13 cellular contexts compared by ENCODE assay signal in the genomic region with DNA sequence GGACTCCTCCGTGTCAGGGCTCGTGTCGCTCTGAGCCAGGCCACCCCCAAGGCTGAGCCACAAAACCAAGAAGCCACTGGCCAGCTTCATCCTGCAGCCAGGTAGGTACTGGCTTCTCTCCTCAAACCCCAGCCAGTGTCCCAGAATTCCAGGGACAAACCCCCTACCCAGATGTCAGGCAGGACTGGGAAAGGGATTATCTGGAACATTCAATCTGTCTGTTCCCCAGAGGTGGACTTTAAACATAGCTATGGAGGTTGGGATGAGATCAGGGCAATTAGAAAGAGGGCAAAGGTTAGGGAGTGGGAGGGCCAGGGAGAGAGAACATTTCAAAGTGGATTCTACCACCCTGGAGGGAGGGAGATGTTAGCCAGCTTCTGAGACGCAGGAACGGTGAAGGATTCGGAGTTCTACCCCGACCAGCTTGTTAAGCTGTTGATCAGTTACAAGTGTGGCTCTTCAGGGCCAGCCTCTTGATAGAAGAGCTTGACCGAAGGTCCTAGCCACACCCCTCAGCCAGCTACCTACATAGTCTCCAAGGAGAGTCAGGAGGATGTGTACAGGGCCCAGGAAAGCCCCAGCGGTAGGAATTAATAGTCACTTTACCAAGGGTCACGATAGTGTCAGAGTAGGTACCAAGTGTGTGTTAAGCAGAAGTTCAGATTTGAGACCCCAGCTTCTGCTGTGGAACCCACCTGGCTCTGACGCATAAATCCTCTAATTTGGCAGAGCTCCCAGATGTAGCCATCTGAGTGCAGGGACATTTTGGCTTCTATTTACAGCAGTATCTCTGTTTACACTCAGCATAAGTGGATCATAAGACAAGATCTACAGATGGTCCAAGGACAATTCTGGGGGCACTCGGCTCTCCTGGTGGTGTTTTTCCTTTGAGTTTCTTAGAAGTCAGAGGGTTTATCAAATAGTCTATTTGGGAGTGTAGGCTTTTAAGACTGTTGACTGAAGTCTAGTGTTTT. TPM values are rescaled to one million over a fixed set of nuclear protein-coding genes. Genes with fewer than 3 reads are reported as not detected.
DNase-seq lines count a peak whose midpoint lies in the region; ATAC-seq and TF ChIP-seq lines count a peak whose summit lies in the region.
"Had no signal": no experiment of that assay in that cellular context is flagged by ENCODE, and none has a peak within 500 bp of the region (broad histone marks: within the 10 kb centered on the region; RNA-seq: fewer than 3 reads in every experiment).

A gene with protein sequence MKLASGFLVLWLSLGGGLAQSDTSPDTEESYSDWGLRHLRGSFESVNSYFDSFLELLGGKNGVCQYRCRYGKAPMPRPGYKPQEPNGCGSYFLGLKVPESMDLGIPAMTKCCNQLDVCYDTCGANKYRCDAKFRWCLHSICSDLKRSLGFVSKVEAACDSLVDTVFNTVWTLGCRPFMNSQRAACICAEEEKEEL (minus strand): TSS at position 211 of the 974 bp plus-strand sequence. CDS start 121 bp downstream, at position 90.

- CTCF ChIA-PET in GM10248 (lab: Yijun Ruan, JAX), result interaction anchor here (0.7 to 1.4 kb wide), 7 partner anchors 12 to 590 kb away, joined by 3 to 6 read pairs (median 3); no protein-coding TSS in a partner anchor

- POLR2A ChIA-PET in GM10248 (lab: Yijun Ruan, JAX), result interaction anchor here (0.6 kb wide), 1 partner anchor 888 kb away, joined by 3 read pairs; no protein-coding TSS in a partner anchor

- DNase-seq in ELF-1 (ENCODE audit: low read depth, low spot score), result peak; percentile 44
- DNase-seq in NCI-H345 treated with DMSO at 0.1 percent for 48 hours (lab: John Stamatoyannopoulos, UW; ENCODE audit: unreplicated experiment), result peak; percentile 56
- DNase-seq in fibroblast of villous mesenchyme (ENCODE audit: low read depth), result peak; percentile 2
- DNase-seq in GM10248 (ENCODE audit: extremely low spot score), result no peak
- no peak for DNase-seq in HPDE6-E6E7 (ENCODE audit: extremely low spot score)
- DNase-seq: CD4-positive, alpha-beta T cell; effector CD8-positive, alpha-beta T cell; NCI-H2107 had no signal

- H2AFZ ChIP-seq in neuron (ENCODE audit: low read depth, low read length), result peak within 1 kb of the TSS; percentile 35

- ATAC-seq in HG03520 (IDR thresholded peaks at IDR 0.05; ENCODE audit: unreplicated experiment) (no peak), HG03521 (IDR thresholded peaks at IDR 0.05; ENCODE audit: unreplicated experiment) (no peak)

- H3K4me1 ChIP-seq in neuron (ENCODE audit: insufficient read depth, low read length), result peaks cover 14% of the 10 kb centered on the region
- H3K4me1 ChIP-seq: tibial nerve had no signal

- H3K27me3 ChIP-seq in neuron (ENCODE audit: insufficient read depth, low read length), result no peaks in the 10 kb centered on the region
- H3K27me3 ChIP-seq: tibial nerve had no signal

- no peaks in the 10 kb centered on the region for H3K36me3 ChIP-seq in neuron (ENCODE audit: insufficient read depth, low read length)
- H3K36me3 ChIP-seq: tibial nerve had no signal

- no peak for TF ChIP-seq CTCF in fibroblast of villous mesenchyme (IDR thresholded peaks at IDR 0.05; ENCODE audit: insufficient read depth, low read depth, low read length)
- TF ChIP-seq CTCF in GM10248 (IDR thresholded peaks at IDR 0.05; ENCODE audit: control extremely low read depth, extremely low read depth, low read depth, missing control alignments), result no peak

- H3K4me3 ChIP-seq in fibroblast of villous mesenchyme (ENCODE audit: low read depth, low read length) (no peak within 1 kb of the TSS), neuron (ENCODE audit: low read length) (peak within 1 kb of the TSS; percentile 2)

- no peaks in the 10 kb centered on the region for H3K9me3 ChIP-seq in neuron (ENCODE audit: low read length)
- H3K9me3 ChIP-seq: tibial nerve had no signal

RNA-seq across cellular contexts. Expression of the gene that starts here (rescaled TPM):
- not detected in 2 replicates for total RNA-seq in fibroblast of villous mesenchyme
- total RNA-seq: CD4-positive, alpha-beta T cell; T-helper 1 cell treated with Interleukin-12 subunit alpha and Interleukin-12 subunit beta and Interleukin-4 antibody, amounts not matched to agents 30 ng/mL and 1 ng/mL, for 36 hours; tibial nerve had no signal

Comparison
In these comparisons a context has a peak if more than half of its experiments do, and no peak if none do; other contexts are left out.
1. Peak in DNase-seq in fibroblast of villous mesenchyme; RNA of the gene not detected or under 1 TPM.
2. DNase-seq: peak in ELF-1 (single experiment) and NCI-H345 treated with DMSO at 0.1 percent for 48 hours (single experiment); none in GM10248 (single experiment) and HPDE6-E6E7 (single experiment).